In the genomic region with DNA sequence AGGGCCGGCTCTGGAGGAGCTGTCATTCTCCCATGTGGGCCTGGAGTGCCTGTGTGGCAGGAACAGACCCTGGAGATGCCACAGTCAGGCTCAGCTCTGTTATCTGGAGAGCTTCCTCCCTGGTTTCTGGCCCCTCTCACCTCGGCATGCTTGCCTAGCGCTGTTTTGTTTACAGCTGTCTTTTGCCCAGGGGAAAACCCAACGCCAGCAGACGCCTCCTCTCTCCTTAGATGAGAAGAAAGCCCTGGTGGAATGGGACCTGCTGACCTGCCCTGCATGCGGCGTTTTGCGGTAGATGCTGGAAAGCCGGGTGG, we compare ENCODE assay signal across 16 cellular contexts.
DNase-seq lines count a peak whose midpoint lies in the region; ATAC-seq and TF ChIP-seq lines count a peak whose summit lies in the region.
"Had no signal": no experiment of that assay in that cellular context is flagged by ENCODE, and none has a peak within 500 bp of the region (broad histone marks: within the 10 kb centered on the region; RNA-seq: fewer than 3 reads in every experiment).

No MANE protein-coding gene starts in this region.

- peak overlapping the region; percentile 35 for H3K4me2 ChIP-seq in OCI-LY3 (ENCODE audit: low read length)
- H3K4me2 ChIP-seq: PC-9 had no signal

- H3K9ac ChIP-seq in OCI-LY3 (ENCODE audit: low read length) = no peak overlapping the region

- H3K27ac ChIP-seq in OCI-LY3 (ENCODE audit: low read length) (no peak overlapping the region), lower lobe of right lung (no peak overlapping the region), dorsolateral prefrontal cortex (no peak overlapping the region)
- H3K27ac ChIP-seq: PC-9 had no signal

- no peaks in the 10 kb centered on the region for H3K79me2 ChIP-seq in OCI-LY3 (ENCODE audit: low read length)

- no peaks in the 10 kb centered on the region for H3K9me3 ChIP-seq in BE2C
- H3K9me3 ChIP-seq in OCI-LY3 (ENCODE audit: insufficient read depth, low read length) = no peaks in the 10 kb centered on the region
- no peaks in the 10 kb centered on the region for H3K9me3 ChIP-seq in lower lobe of right lung

- peak; percentile 79 for DNase-seq in BE2C
- DNase-seq in GM10266 (ENCODE audit: extremely low spot score) = peak; percentile 54
- peak; percentile 19 for DNase-seq in lower lobe of right lung
- DNase-seq in dorsolateral prefrontal cortex = no peak
- no peak for DNase-seq in glutamatergic neuron
- DNase-seq in dedifferentiated amniotic fluid mesenchymal stem cell (ENCODE audit: extremely low spot score) = no peak
- DNase-seq: AML-193; CD4-positive, alpha-beta memory T cell; DMS79; H9; IMR-90; NCI-H1694; NCI-H2107; NCI-H446; PC-9 had no signal

- H3K4me3 ChIP-seq in BE2C (ENCODE audit: low read depth, low read length) (no peak overlapping the region), OCI-LY3 (ENCODE audit: low read length) (no peak overlapping the region), lower lobe of right lung (no peak overlapping the region), dorsolateral prefrontal cortex (no peak overlapping the region)
- H3K4me3 ChIP-seq: PC-9 had no signal

- H4K20me1 ChIP-seq in OCI-LY3 (ENCODE audit: insufficient read depth, low read length) = no peaks in the 10 kb centered on the region

- no peaks in the 10 kb centered on the region for H3K36me3 Mint-ChIP-seq in glutamatergic neuron (ENCODE audit: unreplicated experiment)
- H3K36me3 Mint-ChIP-seq: CD4-positive, alpha-beta memory T cell had no signal

- H3K27ac Mint-ChIP-seq in glutamatergic neuron (ENCODE audit: unreplicated experiment) = no peak overlapping the region
- H3K27ac Mint-ChIP-seq: CD4-positive, alpha-beta memory T cell; H9 had no signal

- no peaks in the 10 kb centered on the region for H3K27me3 Mint-ChIP-seq in glutamatergic neuron (ENCODE audit: unreplicated experiment)

- no peak overlapping the region for H2AFZ ChIP-seq in OCI-LY3 (ENCODE audit: low read depth, low read length)
- H2AFZ ChIP-seq: PC-9 had no signal

- H3K4me1 Mint-ChIP-seq in glutamatergic neuron (ENCODE audit: low read depth, unreplicated experiment) = peaks cover 2% of the 10 kb centered on the region
- H3K4me1 Mint-ChIP-seq: CD4-positive, alpha-beta memory T cell had no signal

- intact Hi-C loops in lower lobe of right lung (cut with DNase I) = no loop called here
- intact Hi-C loops in dorsolateral prefrontal cortex (cut with DNase I) = no loop called here

- no peak overlapping the region for H3K4me3 Mint-ChIP-seq in glutamatergic neuron (ENCODE audit: unreplicated experiment)
- H3K4me3 Mint-ChIP-seq: CD4-positive, alpha-beta memory T cell; H9 had no signal

- ATAC-seq in lower lobe of right lung = no peak

- H3K9me3 Mint-ChIP-seq in glutamatergic neuron (ENCODE audit: unreplicated experiment) = peaks cover 6% of the 10 kb centered on the region
- H3K9me3 Mint-ChIP-seq: CD4-positive, alpha-beta memory T cell; H9 had no signal

- H3K4me1 ChIP-seq in BE2C (peaks cover 41% of the 10 kb centered on the region), OCI-LY3 (ENCODE audit: low read length) (peaks cover 29% of the 10 kb centered on the region), lower lobe of right lung (peaks cover 14% of the 10 kb centered on the region)

- H3K27me3 ChIP-seq in BE2C (no peaks in the 10 kb centered on the region), OCI-LY3 (ENCODE audit: low read depth, low read length) (peaks cover 4% of the 10 kb centered on the region; the same call in 1 of the 2 replicates), lower lobe of right lung (ENCODE audit: low read depth) (no peaks in the 10 kb centered on the region), dorsolateral prefrontal cortex (peaks cover 0 to 4% (median 0%) of the 10 kb centered on the region in 45 donors)

- H3K36me3 ChIP-seq in BE2C (no peaks in the 10 kb centered on the region), OCI-LY3 (replicated peaks; ENCODE audit: low read depth, low read length) (no peaks in the 10 kb centered on the region), lower lobe of right lung (no peaks in the 10 kb centered on the region)

- TF ChIP-seq CTCF in BE2C (IDR thresholded peaks at IDR 0.05; ENCODE audit: low read depth, low read length) (no peak), GM10266 (IDR thresholded peaks at IDR 0.05; ENCODE audit: control insufficient read depth, insufficient read depth, low read depth, missing control alignments) (no peak), OCI-LY3 (IDR thresholded peaks at IDR 0.05; ENCODE audit: low read depth, low read length) (no peak), lower lobe of right lung (IDR thresholded peaks at IDR 0.05) (no peak), dorsolateral prefrontal cortex (IDR thresholded peaks at IDR 0.05 in 54 of 56, conservative IDR thresholded peaks at IDR 0.05 in 2 of 56; ENCODE audit: low read depth in 1 of 56, partially characterized antibody in 56 of 56) (no peak), glutamatergic neuron (IDR thresholded peaks at IDR 0.05; ENCODE audit: partially characterized antibody, unreplicated experiment) (no peak)

Comparison
In these comparisons a context has a peak if more than half of its experiments do, and no peak if none do; other contexts are left out.
1. DNase-seq: peak in BE2C (single experiment), GM10266 (single experiment) and lower lobe of right lung (single experiment); none in dorsolateral prefrontal cortex (0 of 10), glutamatergic neuron (single experiment) and dedifferentiated amniotic fluid mesenchymal stem cell (single experiment).